ENCODE assay signal across 31 cellular contexts in the genomic region with DNA sequence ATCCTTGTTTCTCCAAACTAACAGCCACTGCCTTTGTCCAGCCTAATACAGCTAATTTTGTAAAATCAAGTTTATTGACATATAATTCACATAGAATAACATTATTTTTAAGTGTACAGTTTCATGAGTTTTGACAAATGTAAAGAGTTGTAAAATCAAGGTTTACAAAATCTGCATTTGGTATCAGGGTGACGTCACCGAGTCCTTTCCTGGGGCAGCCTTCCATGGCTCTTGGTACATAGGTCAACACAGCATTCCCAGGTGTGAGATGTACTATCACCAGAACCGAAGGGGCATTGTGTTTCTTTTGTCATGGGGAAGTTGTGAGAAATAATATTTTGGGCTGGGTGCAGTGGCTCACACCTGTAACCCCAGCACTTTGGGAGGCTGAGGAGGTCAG.
"Had no signal": no experiment of that assay in that cellular context is flagged by ENCODE, and none has a peak within 500 bp of the region (broad histone marks: within the 10 kb centered on the region; RNA-seq: fewer than 3 reads in every experiment).

No MANE protein-coding gene starts in this region.

- DNase-seq: activated CD4-positive, alpha-beta memory T cell treated with anti-CD3 and anti-CD28 coated beads for 36 hours; activated CD4-positive, alpha-beta T cell treated with anti-CD3 and anti-CD28 coated beads for 36 hours; activated CD4-positive, alpha-beta T cell treated with anti-CD3 and anti-CD28 coated beads, Interleukin-2, amount 10 ng/mL, durations not matched to agents 24 days and 14 days; activated CD4-positive, CD25-positive, alpha-beta regulatory T cell; activated CD4-positive, CD25-positive, alpha-beta regulatory T cell treated with anti-CD3 and anti-CD28 coated beads, Interleukin-2, amount 50 U/mL, for 72 hours; activated CD8-positive, alpha-beta memory T cell treated with anti-CD3 and anti-CD28 coated beads, Interleukin-2, amount 10 ng/mL, durations not matched to agents 7 days and 5 days; activated CD8-positive, alpha-beta memory T cell treated with anti-CD3 and anti-CD28 coated beads, Interleukin-2, amount 50 U/mL, for 4 hours; activated CD8-positive, alpha-beta T cell treated with anti-CD3 and anti-CD28 coated beads, Interleukin-2, amount 10 ng/mL, durations not matched to agents 7 days and 5 days; activated effector memory CD4-positive, alpha-beta T cell treated with anti-CD3 and anti-CD28 coated beads, Interleukin-2, amount 50 U/mL, for 16 hours; activated naive CD4-positive, alpha-beta T cell treated with anti-CD3 and anti-CD28 coated beads for 36 hours; activated naive CD8-positive, alpha-beta T cell treated with anti-CD3 and anti-CD28 coated beads for 36 hours; activated naive CD8-positive, alpha-beta T cell treated with anti-CD3 and anti-CD28 coated beads, Interleukin-2, amount 50 U/mL, for 24 hours; activated T-cell treated with anti-CD3 and anti-CD28 coated beads, Interleukin-2, amount 50 U/mL, for 1 hour; activated T-cell treated with anti-CD3 and anti-CD28 coated beads, Interleukin-2, amount 50 U/mL, for 48 hours; amygdala; aorta; body of pancreas; central memory CD4-positive, alpha-beta T cell; cerebellar nuclear complex; colonic mucosa; effector memory CD4-positive, alpha-beta T cell; erythroblast; gastrocnemius medialis; glutamatergic neuron; T-helper 2 cell had no signal

- H3K4me1 ChIP-seq: adrenal gland, body of pancreas, colonic mucosa, esophagus muscularis mucosa, foreskin keratinocyte, gastrocnemius medialis had no signal

- H3K9me3 Mint-ChIP-seq: activated CD4-positive, alpha-beta memory T cell treated with anti-CD3 and anti-CD28 coated beads for 36 hours; activated CD4-positive, alpha-beta T cell treated with anti-CD3 and anti-CD28 coated beads, Interleukin-2, amount 10 ng/mL, durations not matched to agents 24 days and 14 days; activated naive CD4-positive, alpha-beta T cell treated with anti-CD3 and anti-CD28 coated beads for 36 hours; activated naive CD8-positive, alpha-beta T cell treated with anti-CD3 and anti-CD28 coated beads for 36 hours; activated naive CD8-positive, alpha-beta T cell treated with anti-CD3 and anti-CD28 coated beads, Interleukin-2, amount 50 U/mL, for 24 hours; activated T-helper 1 cell treated with anti-CD3 and anti-CD28 coated beads, Interleukin-12 subunit alpha, Interleukin-12 subunit beta, Interleukin-2, Interleukin-4 antibody, amounts not matched to agents 30 ng/mL and 10 ng/mL and 1 ng/mL, durations not matched to agents 14 hours and 24 hours and 36 hours; activated T-helper 2 cell treated with anti-CD3 and anti-CD28 coated beads, Interferon-gamma antibody, Interleukin-2, Interleukin-4, amounts not matched to agents 10 μg/mL and 5 μg/mL and 100 μg/mL, durations not matched to agents 14 hours and 24 hours and 36 hours had no signal

- H3K36me3 Mint-ChIP-seq: activated CD4-positive, alpha-beta memory T cell treated with anti-CD3 and anti-CD28 coated beads for 36 hours; activated CD8-positive, alpha-beta memory T cell treated with anti-CD3 and anti-CD28 coated beads, Interleukin-2, amount 10 ng/mL, durations not matched to agents 7 days and 5 days; activated naive CD4-positive, alpha-beta T cell treated with anti-CD3 and anti-CD28 coated beads, Interleukin-2, amount 50 U/mL, for 24 hours; activated naive CD8-positive, alpha-beta T cell treated with anti-CD3 and anti-CD28 coated beads for 36 hours had no signal

- H3K27me3 Mint-ChIP-seq: activated CD4-positive, alpha-beta memory T cell treated with anti-CD3 and anti-CD28 coated beads for 36 hours; activated CD4-positive, alpha-beta T cell treated with anti-CD3 and anti-CD28 coated beads for 36 hours; activated CD8-positive, alpha-beta memory T cell treated with anti-CD3 and anti-CD28 coated beads, Interleukin-2, amount 10 ng/mL, durations not matched to agents 7 days and 5 days; activated naive CD8-positive, alpha-beta T cell treated with anti-CD3 and anti-CD28 coated beads for 36 hours; activated naive CD8-positive, alpha-beta T cell treated with anti-CD3 and anti-CD28 coated beads, Interleukin-2, amount 50 U/mL, for 24 hours had no signal

- H3K27me3 ChIP-seq: adrenal gland, body of pancreas, colonic mucosa, esophagus muscularis mucosa, foreskin keratinocyte, gastrocnemius medialis had no signal

- H3K27ac Mint-ChIP-seq: activated CD4-positive, alpha-beta memory T cell treated with anti-CD3 and anti-CD28 coated beads for 36 hours; activated CD4-positive, alpha-beta T cell treated with anti-CD3 and anti-CD28 coated beads for 36 hours; activated CD4-positive, alpha-beta T cell treated with anti-CD3 and anti-CD28 coated beads, Interleukin-2, amount 10 ng/mL, durations not matched to agents 24 days and 14 days; activated CD8-positive, alpha-beta memory T cell treated with anti-CD3 and anti-CD28 coated beads, Interleukin-2, amount 10 ng/mL, durations not matched to agents 7 days and 5 days; activated CD8-positive, alpha-beta T cell treated with anti-CD3 and anti-CD28 coated beads, Interleukin-2, amount 10 ng/mL, durations not matched to agents 7 days and 5 days; activated naive CD4-positive, alpha-beta T cell treated with anti-CD3 and anti-CD28 coated beads for 36 hours; activated naive CD4-positive, alpha-beta T cell treated with anti-CD3 and anti-CD28 coated beads, Interleukin-2, amount 50 U/mL, for 24 hours; activated naive CD8-positive, alpha-beta T cell treated with anti-CD3 and anti-CD28 coated beads for 36 hours; activated naive CD8-positive, alpha-beta T cell treated with anti-CD3 and anti-CD28 coated beads, Interleukin-2, amount 50 U/mL, for 24 hours; activated T-helper 1 cell treated with anti-CD3 and anti-CD28 coated beads, Interleukin-12 subunit alpha, Interleukin-12 subunit beta, Interleukin-2, Interleukin-4 antibody, amounts not matched to agents 30 ng/mL and 10 ng/mL and 1 ng/mL, durations not matched to agents 14 hours and 24 hours and 36 hours; activated T-helper 2 cell treated with anti-CD3 and anti-CD28 coated beads, Interferon-gamma antibody, Interleukin-2, Interleukin-4, amounts not matched to agents 10 μg/mL and 5 μg/mL and 100 μg/mL, durations not matched to agents 14 hours and 24 hours and 36 hours had no signal

- H3K27ac ChIP-seq: adrenal gland, body of pancreas, colonic mucosa, esophagus muscularis mucosa, foreskin keratinocyte, gastrocnemius medialis had no signal

- ATAC-seq: activated CD4-positive, alpha-beta T cell treated with anti-CD3 and anti-CD28 coated beads for 36 hours; activated CD8-positive, alpha-beta memory T cell treated with anti-CD3 and anti-CD28 coated beads, Interleukin-2, amount 10 ng/mL, durations not matched to agents 7 days and 5 days; activated CD8-positive, alpha-beta T cell treated with anti-CD3 and anti-CD28 coated beads, Interleukin-2, amount 10 ng/mL, durations not matched to agents 7 days and 5 days; activated naive CD8-positive, alpha-beta T cell treated with anti-CD3 and anti-CD28 coated beads, Interleukin-2, amount 50 U/mL, for 24 hours; body of pancreas; gastrocnemius medialis had no signal

- H3K4me1 Mint-ChIP-seq: activated CD4-positive, alpha-beta T cell treated with anti-CD3 and anti-CD28 coated beads for 36 hours; activated CD4-positive, alpha-beta T cell treated with anti-CD3 and anti-CD28 coated beads, Interleukin-2, amount 10 ng/mL, durations not matched to agents 24 days and 14 days; activated CD8-positive, alpha-beta memory T cell treated with anti-CD3 and anti-CD28 coated beads, Interleukin-2, amount 10 ng/mL, durations not matched to agents 7 days and 5 days; activated naive CD4-positive, alpha-beta T cell treated with anti-CD3 and anti-CD28 coated beads, Interleukin-2, amount 50 U/mL, for 24 hours; activated naive CD8-positive, alpha-beta T cell treated with anti-CD3 and anti-CD28 coated beads for 36 hours; activated naive CD8-positive, alpha-beta T cell treated with anti-CD3 and anti-CD28 coated beads, Interleukin-2, amount 50 U/mL, for 24 hours had no signal

- H3K4me3 Mint-ChIP-seq: activated CD4-positive, alpha-beta memory T cell treated with anti-CD3 and anti-CD28 coated beads for 36 hours; activated CD4-positive, alpha-beta T cell treated with anti-CD3 and anti-CD28 coated beads for 36 hours; activated CD4-positive, alpha-beta T cell treated with anti-CD3 and anti-CD28 coated beads, Interleukin-2, amount 10 ng/mL, durations not matched to agents 24 days and 14 days; activated CD8-positive, alpha-beta memory T cell treated with anti-CD3 and anti-CD28 coated beads, Interleukin-2, amount 10 ng/mL, durations not matched to agents 7 days and 5 days; activated CD8-positive, alpha-beta T cell treated with anti-CD3 and anti-CD28 coated beads, Interleukin-2, amount 10 ng/mL, durations not matched to agents 7 days and 5 days; activated naive CD4-positive, alpha-beta T cell treated with anti-CD3 and anti-CD28 coated beads for 36 hours; activated naive CD4-positive, alpha-beta T cell treated with anti-CD3 and anti-CD28 coated beads, Interleukin-2, amount 50 U/mL, for 24 hours; activated naive CD8-positive, alpha-beta T cell treated with anti-CD3 and anti-CD28 coated beads for 36 hours; activated naive CD8-positive, alpha-beta T cell treated with anti-CD3 and anti-CD28 coated beads, Interleukin-2, amount 50 U/mL, for 24 hours; activated T-helper 1 cell treated with anti-CD3 and anti-CD28 coated beads, Interleukin-12 subunit alpha, Interleukin-12 subunit beta, Interleukin-2, Interleukin-4 antibody, amounts not matched to agents 30 ng/mL and 10 ng/mL and 1 ng/mL, durations not matched to agents 14 hours and 24 hours and 36 hours had no signal

- H3K9me3 ChIP-seq: adrenal gland, body of pancreas, colonic mucosa, esophagus muscularis mucosa, gastrocnemius medialis had no signal

- H3K36me3 ChIP-seq: adrenal gland, colonic mucosa, esophagus muscularis mucosa, gastrocnemius medialis had no signal

- H3K4me3 ChIP-seq: adrenal gland, body of pancreas, colonic mucosa, esophagus muscularis mucosa, gastrocnemius medialis had no signal
